30 cellular contexts compared by ENCODE assay signal in genomic region chrX:130419263-130419662, GRCh38. TPM values are rescaled to one million over a fixed set of nuclear protein-coding genes. Genes with fewer than 3 reads are reported as not detected.
DNase-seq lines count a peak whose midpoint lies in the region; ATAC-seq and TF ChIP-seq lines count a peak whose summit lies in the region.
"Had no signal": no experiment of that assay in that cellular context is flagged by ENCODE, and none has a peak within 500 bp of the region (broad histone marks: within the 10 kb centered on the region; RNA-seq: fewer than 3 reads in every experiment).

No MANE protein-coding gene starts in this region.

- intact Hi-C loops in thyroid gland (cut with DNase I), result no loop called here

- TF ChIP-seq POLR2A in thyroid gland (IDR thresholded peaks at IDR 0.05), result no peak

- no peak overlapping the region for H3K27ac Mint-ChIP-seq in GM23338
- H3K27ac Mint-ChIP-seq in activated CD4-positive, alpha-beta T cell treated with anti-CD3 and anti-CD28 coated beads, Interleukin-2, amount 10 ng/mL, durations not matched to agents 7 days and 5 days, result no peak overlapping the region
- H3K27ac Mint-ChIP-seq: activated CD4-positive, alpha-beta T cell treated with anti-CD3 and anti-CD28 coated beads, Interleukin-2, amount 10 ng/mL, durations not matched to agents 24 days and 14 days; activated naive CD4-positive, alpha-beta T cell treated with anti-CD3 and anti-CD28 coated beads, Interleukin-2, amount 10 ng/mL, durations not matched to agents 7 days and 5 days; activated T-helper 1 cell treated with anti-CD3 and anti-CD28 coated beads, Interleukin-12 subunit alpha, Interleukin-12 subunit beta, Interleukin-2, Interleukin-4 antibody, amounts not matched to agents 30 ng/mL and 10 ng/mL and 1 ng/mL, durations not matched to agents 14 hours and 24 hours and 36 hours; stimulated activated memory B cell treated with anti-CD40 and anti-IgM and Interleukin-4, amounts not matched to agents 10 μg/mL and 1 μg/mL and 100 μg/mL, for 72 hours had no signal

- 60 to 77% methylated on average over 2 of the region's 2 CpGs for WGBS in thyroid gland, 2 donors

- no peaks in the 10 kb centered on the region for H3F3A ChIP-seq in GM23338 (replicated peaks; ENCODE audit: low read depth)

- H3K4me3 ChIP-seq in GM23338 (no peak overlapping the region), Karpas-422 (ENCODE audit: low read length) (no peak overlapping the region), thyroid gland (replicated peaks in 1 of 3) (no peak overlapping the region)
- H3K4me3 ChIP-seq: left ventricle myocardium inferior, prostate gland, sigmoid colon, upper lobe of left lung had no signal

- H4K20me1 ChIP-seq in GM23338 (replicated peaks; ENCODE audit: insufficient read depth) (no peaks in the 10 kb centered on the region), Karpas-422 (ENCODE audit: insufficient read depth, low read depth, low read length) (no peaks in the 10 kb centered on the region)

- H3K79me2 ChIP-seq in GM23338 (replicated peaks; ENCODE audit: insufficient read depth) (no peaks in the 10 kb centered on the region), Karpas-422 (ENCODE audit: low read length) (no peaks in the 10 kb centered on the region)

- no peak overlapping the region for H3K9ac ChIP-seq in Karpas-422 (ENCODE audit: low read length)
- H3K9ac ChIP-seq: SK-N-SH had no signal

- no peak overlapping the region for H3K4me3 Mint-ChIP-seq in GM23338
- H3K4me3 Mint-ChIP-seq in activated CD4-positive, alpha-beta T cell treated with anti-CD3 and anti-CD28 coated beads, Interleukin-2, amount 10 ng/mL, durations not matched to agents 7 days and 5 days, result no peak overlapping the region
- H3K4me3 Mint-ChIP-seq: activated CD4-positive, alpha-beta T cell treated with anti-CD3 and anti-CD28 coated beads, Interleukin-2, amount 10 ng/mL, durations not matched to agents 24 days and 14 days; activated naive CD4-positive, alpha-beta T cell treated with anti-CD3 and anti-CD28 coated beads, Interleukin-2, amount 10 ng/mL, durations not matched to agents 7 days and 5 days; activated T-helper 1 cell treated with anti-CD3 and anti-CD28 coated beads, Interleukin-12 subunit alpha, Interleukin-12 subunit beta, Interleukin-2, Interleukin-4 antibody, amounts not matched to agents 30 ng/mL and 10 ng/mL and 1 ng/mL, durations not matched to agents 14 hours and 24 hours and 36 hours; stimulated activated memory B cell treated with anti-CD40 and anti-IgM and Interleukin-4, amounts not matched to agents 10 μg/mL and 1 μg/mL and 100 μg/mL, for 72 hours had no signal

- ATAC-seq in GM19043 (IDR thresholded peaks at IDR 0.05; ENCODE audit: low read depth, unreplicated experiment) (peak; percentile 44), GM23338 (no peak)
- ATAC-seq: stimulated activated memory B cell treated with anti-CD40 and anti-IgM and Interleukin-4, amounts not matched to agents 10 μg/mL and 1 μg/mL and 100 μg/mL, for 72 hours had no signal

- no peak overlapping the region for H2AFZ ChIP-seq in GM23338
- no peak overlapping the region for H2AFZ ChIP-seq in Karpas-422 (ENCODE audit: low read length)

- H3K27ac ChIP-seq in GM23338 (ENCODE audit: low read depth) (no peak overlapping the region), Karpas-422 (ENCODE audit: low read length) (no peak overlapping the region), thyroid gland (no peak overlapping the region)
- H3K27ac ChIP-seq: brain microvascular endothelial cell, C4-2B, left ventricle myocardium inferior, prostate gland, sigmoid colon, upper lobe of left lung, VCaP had no signal

- H3K4me1 ChIP-seq in GM23338 (ENCODE audit: insufficient read depth) (peaks cover 8% of the 10 kb centered on the region; the same call in 1 of the 2 replicates), Karpas-422 (ENCODE audit: low read length) (no peaks in the 10 kb centered on the region), thyroid gland (no peaks in the 10 kb centered on the region)
- H3K4me1 ChIP-seq: left ventricle myocardium inferior, prostate gland, sigmoid colon, upper lobe of left lung had no signal

- no peaks in the 10 kb centered on the region for H3K9me3 Mint-ChIP-seq in GM23338
- no peaks in the 10 kb centered on the region for H3K9me3 Mint-ChIP-seq in activated CD4-positive, alpha-beta T cell treated with anti-CD3 and anti-CD28 coated beads, Interleukin-2, amount 10 ng/mL, durations not matched to agents 7 days and 5 days
- H3K9me3 Mint-ChIP-seq: activated CD4-positive, alpha-beta T cell treated with anti-CD3 and anti-CD28 coated beads, Interleukin-2, amount 10 ng/mL, durations not matched to agents 24 days and 14 days; activated naive CD4-positive, alpha-beta T cell treated with anti-CD3 and anti-CD28 coated beads, Interleukin-2, amount 10 ng/mL, durations not matched to agents 7 days and 5 days; activated T-helper 1 cell treated with anti-CD3 and anti-CD28 coated beads, Interleukin-12 subunit alpha, Interleukin-12 subunit beta, Interleukin-2, Interleukin-4 antibody, amounts not matched to agents 30 ng/mL and 10 ng/mL and 1 ng/mL, durations not matched to agents 14 hours and 24 hours and 36 hours; stimulated activated memory B cell treated with anti-CD40 and anti-IgM and Interleukin-4, amounts not matched to agents 10 μg/mL and 1 μg/mL and 100 μg/mL, for 72 hours had no signal

- H3K9me2 ChIP-seq in GM23338 (ENCODE audit: insufficient read depth), result no peaks in the 10 kb centered on the region
- H3K9me2 ChIP-seq in Karpas-422 (replicated peaks; ENCODE audit: insufficient read depth, low read length), result no peaks in the 10 kb centered on the region
- H3K9me2 ChIP-seq: SK-N-SH had no signal

- no peak for TF ChIP-seq CTCF in GM23338 (conservative IDR thresholded peaks at IDR 0.05; ENCODE audit: low read depth in 2 of 2)
- TF ChIP-seq CTCF in thyroid gland (IDR thresholded peaks at IDR 0.05), result no peak

- DNase-seq in GM23338 (ENCODE audit: low spot score) (no peak), Karpas-422 (peak; percentile 11), thyroid gland (no peak), DMS 273 treated with DMSO at 0.1 percent for 48 hours (lab: John Stamatoyannopoulos, UW) (no peak), NCI-H526 (lab: John Stamatoyannopoulos, UW) (no peak)
- DNase-seq in activated CD4-positive, alpha-beta T cell treated with anti-CD3 and anti-CD28 coated beads, Interleukin-2, amount 10 ng/mL, durations not matched to agents 7 days and 5 days, result no peak
- DNase-seq: activated CD4-positive, alpha-beta T cell treated with anti-CD3 and anti-CD28 coated beads, Interleukin-2, amount 10 ng/mL, durations not matched to agents 24 days and 14 days; activated naive CD4-positive, alpha-beta T cell treated with anti-CD3 and anti-CD28 coated beads, Interleukin-2, amount 10 ng/mL, durations not matched to agents 7 days and 5 days; brain microvascular endothelial cell; KBM-7; left ventricle myocardium inferior; mesendoderm; NCI-H1417 treated with DMSO at 0.1 percent for 48 hours; NCI-H446 treated with DMSO at 0.1 percent for 48 hours; sigmoid colon; SK-N-SH; stimulated activated CD4-positive, alpha-beta T cell treated with anti-CD3 and anti-CD28 coated beads, Interleukin-4, amount 100 ng/mL, for 24 hours; substantia nigra; upper lobe of left lung had no signal

- no peaks in the 10 kb centered on the region for H3K27me3 Mint-ChIP-seq in GM23338 (ENCODE audit: insufficient read depth, low read depth, poor library complexity)
- peaks cover 3% of the 10 kb centered on the region for H3K27me3 Mint-ChIP-seq in activated CD4-positive, alpha-beta T cell treated with anti-CD3 and anti-CD28 coated beads, Interleukin-2, amount 10 ng/mL, durations not matched to agents 7 days and 5 days
- H3K27me3 Mint-ChIP-seq: activated CD4-positive, alpha-beta T cell treated with anti-CD3 and anti-CD28 coated beads, Interleukin-2, amount 10 ng/mL, durations not matched to agents 24 days and 14 days; activated naive CD4-positive, alpha-beta T cell treated with anti-CD3 and anti-CD28 coated beads, Interleukin-2, amount 10 ng/mL, durations not matched to agents 7 days and 5 days; stimulated activated memory B cell treated with anti-CD40 and anti-IgM and Interleukin-4, amounts not matched to agents 10 μg/mL and 1 μg/mL and 100 μg/mL, for 72 hours had no signal

- peaks cover 16% of the 10 kb centered on the region for H3K4me1 Mint-ChIP-seq in GM23338
- no peaks in the 10 kb centered on the region for H3K4me1 Mint-ChIP-seq in activated CD4-positive, alpha-beta T cell treated with anti-CD3 and anti-CD28 coated beads, Interleukin-2, amount 10 ng/mL, durations not matched to agents 7 days and 5 days
- H3K4me1 Mint-ChIP-seq: activated CD4-positive, alpha-beta T cell treated with anti-CD3 and anti-CD28 coated beads, Interleukin-2, amount 10 ng/mL, durations not matched to agents 24 days and 14 days; activated naive CD4-positive, alpha-beta T cell treated with anti-CD3 and anti-CD28 coated beads, Interleukin-2, amount 10 ng/mL, durations not matched to agents 7 days and 5 days; stimulated activated memory B cell treated with anti-CD40 and anti-IgM and Interleukin-4, amounts not matched to agents 10 μg/mL and 1 μg/mL and 100 μg/mL, for 72 hours had no signal

- H3K27me3 ChIP-seq in GM23338 (ENCODE audit: insufficient read depth) (no peaks in the 10 kb centered on the region), Karpas-422 (ENCODE audit: low read length) (no peaks in the 10 kb centered on the region), thyroid gland (no peaks in the 10 kb centered on the region)
- H3K27me3 ChIP-seq: brain microvascular endothelial cell, sigmoid colon, upper lobe of left lung had no signal

- H3K4me2 ChIP-seq in GM23338 (peak overlapping the region; percentile 32; the same call in 1 of the 2 replicates), Karpas-422 (ENCODE audit: low read depth, low read length, poor library complexity, severe bottlenecking) (no peak overlapping the region)
- H3K4me2 ChIP-seq: SK-N-SH had no signal

- H3K36me3 Mint-ChIP-seq in GM23338 (ENCODE audit: low read depth), result peaks cover 2% of the 10 kb centered on the region; the same call in 1 of the 3 replicates
- peaks cover 2% of the 10 kb centered on the region for H3K36me3 Mint-ChIP-seq in activated CD4-positive, alpha-beta T cell treated with anti-CD3 and anti-CD28 coated beads, Interleukin-2, amount 10 ng/mL, durations not matched to agents 7 days and 5 days (ENCODE audit: low read depth)

- POLR2A ChIA-PET in activated CD4-positive, alpha-beta T cell treated with anti-CD3 and anti-CD28 coated beads, Interleukin-2, amount 10 ng/mL, durations not matched to agents 7 days and 5 days (lab: Charles Lee), result no interaction called here

- CTCF ChIA-PET in activated CD4-positive, alpha-beta T cell treated with anti-CD3 and anti-CD28 coated beads, Interleukin-2, amount 10 ng/mL, durations not matched to agents 7 days and 5 days (lab: Charles Lee), result no interaction called here

- no peaks in the 10 kb centered on the region for H3K36me3 ChIP-seq in GM23338 (ENCODE audit: insufficient read depth)
- H3K36me3 ChIP-seq in Karpas-422 (ENCODE audit: insufficient read depth, low read length), result no peaks in the 10 kb centered on the region
- no peaks in the 10 kb centered on the region for H3K36me3 ChIP-seq in thyroid gland
- H3K36me3 ChIP-seq: brain microvascular endothelial cell, left ventricle myocardium inferior, prostate gland, sigmoid colon, upper lobe of left lung had no signal

- H3K9me3 ChIP-seq in Karpas-422 (ENCODE audit: low read length) (no peaks in the 10 kb centered on the region), thyroid gland (no peaks in the 10 kb centered on the region)
- H3K9me3 ChIP-seq: left ventricle myocardium inferior, prostate gland, sigmoid colon, SK-N-SH, upper lobe of left lung had no signal

RNA-seq across cellular contexts. Expression of gene RBMX2, which starts 17.5 kb away (rescaled TPM):
- total RNA-seq in GM23338 (2014; rRNA removed; shearing (Covaris generic)), result 13.4 and 16.1 TPM in 2 replicates
- polyA plus RNA-seq in GM23338 (2016; fragmentation: Nextera tagmentation; extraction: Ambion mirVana), result 44.6 and 48.9 TPM in 2 replicates
- 16.0 and 30.0 TPM in 2 replicates for total RNA-seq in Karpas-422 (2014; rRNA removed; shearing (Covaris generic); ENCODE audit: low replicate concordance)
- 10 to 100 TPM; 11.5 to 27.1 (median 14.1) TPM for total RNA-seq in thyroid gland
- total RNA-seq in activated CD4-positive, alpha-beta T cell treated with anti-CD3 and anti-CD28 coated beads, Interleukin-2, amount 10 ng/mL, durations not matched to agents 7 days and 5 days, result 10 to 100 TPM; 24.3 to 26.8 TPM

RNA-seq across cellular contexts. Expression of gene GPR119, which starts 33.8 kb away (rescaled TPM):
- not detected in 2 replicates for total RNA-seq in GM23338 (2014; rRNA removed; shearing (Covaris generic))
- not detected in 2 replicates for polyA plus RNA-seq in GM23338 (2016; fragmentation: Nextera tagmentation; extraction: Ambion mirVana)
- not detected in 2 replicates for total RNA-seq in Karpas-422 (2014; rRNA removed; shearing (Covaris generic); ENCODE audit: low replicate concordance)
- total RNA-seq in thyroid gland, result not detected
- total RNA-seq in activated CD4-positive, alpha-beta T cell treated with anti-CD3 and anti-CD28 coated beads, Interleukin-2, amount 10 ng/mL, durations not matched to agents 7 days and 5 days, result not detected
- total RNA-seq: activated CD4-positive, alpha-beta T cell treated with anti-CD3 and anti-CD28 coated beads, Interleukin-2, amount 10 ng/mL, durations not matched to agents 24 days and 14 days; activated T-helper 1 cell treated with anti-CD3 and anti-CD28 coated beads, Interleukin-12 subunit alpha, Interleukin-12 subunit beta, Interleukin-2, Interleukin-4 antibody, amounts not matched to agents 30 ng/mL and 10 ng/mL and 1 ng/mL, durations not matched to agents 14 hours and 24 hours and 36 hours; cerebellum; H4; HT1080; left ventricle myocardium inferior; myocyte; sigmoid colon; T-helper 2 cell treated with Interferon-gamma antibody and Interleukin-4, amounts not matched to agents 100 ng/mL and 5 ng/mL, for 36 hours; upper lobe of left lung had no signal
- polyA plus RNA-seq: sigmoid colon, SK-N-SH had no signal
